8 cellular contexts compared by ENCODE assay signal in genomic region chr14:77023001-77023996, GRCh38. TPM values are rescaled to one million over a fixed set of nuclear protein-coding genes. Genes with fewer than 3 reads are reported as not detected.
DNase-seq lines count a peak whose midpoint lies in the region; ATAC-seq and TF ChIP-seq lines count a peak whose summit lies in the region.

No MANE protein-coding gene starts in this region.

- DNase-seq in GM03348 (ENCODE audit: low spot score), result peak; percentile 56
- peak; percentile 88 for DNase-seq in NCI-H526 treated with DMSO at 0.1 percent for 48 hours (lab: John Stamatoyannopoulos, UW)
- DNase-seq in breast epithelium (ENCODE audit: low spot score in 2 of 2), result no peak
- DNase-seq in left colon, result peak; percentile 70 to 77
- no peak for DNase-seq in SW 1271 (lab: John Stamatoyannopoulos, UW)
- DNase-seq in middle frontal gyrus (ENCODE audit: extremely low spot score, low spot score), result no peak

- H3K9me3 Mint-ChIP-seq in stimulated activated memory B cell treated with anti-CD40 and anti-IgM and Interleukin-4, amounts not matched to agents 10 μg/mL and 1 μg/mL and 100 μg/mL, for 72 hours, result no peaks in the 10 kb centered on the region

- peaks cover 5 to 6% of the 10 kb centered on the region in 2 donors for H3K4me1 ChIP-seq in breast epithelium

- peak overlapping the region; percentile 25 for H3K27ac Mint-ChIP-seq in stimulated activated memory B cell treated with anti-CD40 and anti-IgM and Interleukin-4, amounts not matched to agents 10 μg/mL and 1 μg/mL and 100 μg/mL, for 72 hours

- H3K9me3 ChIP-seq in breast epithelium, result no peaks in the 10 kb centered on the region

- H3K27me3 ChIP-seq in breast epithelium, result no peaks in the 10 kb centered on the region

- no peak overlapping the region for H3K4me3 Mint-ChIP-seq in stimulated activated memory B cell treated with anti-CD40 and anti-IgM and Interleukin-4, amounts not matched to agents 10 μg/mL and 1 μg/mL and 100 μg/mL, for 72 hours

- H3K36me3 Mint-ChIP-seq in stimulated activated memory B cell treated with anti-CD40 and anti-IgM and Interleukin-4, amounts not matched to agents 10 μg/mL and 1 μg/mL and 100 μg/mL, for 72 hours, result peaks cover 20% of the 10 kb centered on the region

- H3K27ac ChIP-seq in breast epithelium, result peak overlapping the region; percentile 84 to 90

- H3K4me3 ChIP-seq in breast epithelium, result peak overlapping the region; percentile 91 to 95 (median 94)

- ATAC-seq in left colon, result peak; percentile 71
- no peak for ATAC-seq in stimulated activated memory B cell treated with anti-CD40 and anti-IgM and Interleukin-4, amounts not matched to agents 10 μg/mL and 1 μg/mL and 100 μg/mL, for 72 hours
- no peak for ATAC-seq in HG02840 (IDR thresholded peaks at IDR 0.05; ENCODE audit: low FRiP score, unreplicated experiment)

- intact Hi-C loops in breast epithelium (cut with DNase I; ENCODE audit: low total_unique reads) (no loop called here), left colon (cut with DNase I, micrococcal nuclease) (loop anchor here in 1 of 2 donors (5.0 kb wide), 1 partner anchor 66 kb away; no protein-coding TSS in a partner anchor)

- no peak for TF ChIP-seq POLR2A in breast epithelium (IDR thresholded peaks at IDR 0.05)

- no peaks in the 10 kb centered on the region for H3K27me3 Mint-ChIP-seq in stimulated activated memory B cell treated with anti-CD40 and anti-IgM and Interleukin-4, amounts not matched to agents 10 μg/mL and 1 μg/mL and 100 μg/mL, for 72 hours

- H3K36me3 ChIP-seq in breast epithelium, result no peaks in the 10 kb centered on the region

- TF ChIP-seq CTCF in breast epithelium (IDR thresholded peaks at IDR 0.05), result peak in 1 of 3 donors; percentile 59

- H3K4me1 Mint-ChIP-seq in stimulated activated memory B cell treated with anti-CD40 and anti-IgM and Interleukin-4, amounts not matched to agents 10 μg/mL and 1 μg/mL and 100 μg/mL, for 72 hours, result peaks cover 26% of the 10 kb centered on the region

RNA-seq across cellular contexts. Expression of gene IRF2BPL, which starts 5.2 kb away (rescaled TPM):
- 10 to 100 TPM; 39.5 to 76.5 (median 47.2) TPM for total RNA-seq in breast epithelium
- 10 to 100 TPM; 15.5 to 25.5 TPM for total RNA-seq in left colon

Comparison
In these comparisons a context has a peak if more than half of its experiments do, and no peak if none do; other contexts are left out.
1. DNase-seq: peak in GM03348 (single experiment), NCI-H526 treated with DMSO at 0.1 percent for 48 hours (single experiment) and left colon (2 of 2); none in breast epithelium (0 of 2), SW 1271 (0 of 2) and middle frontal gyrus (single experiment).